ENCODE assay signal across 27 cellular contexts in genomic region chr7:38568497-38568896, GRCh38.
"Had no signal": no experiment of that assay in that cellular context is flagged by ENCODE, and none has a peak within 500 bp of the region (broad histone marks: within the 10 kb centered on the region; RNA-seq: fewer than 3 reads in every experiment).

No MANE protein-coding gene starts in this region.

- H3K36me3 ChIP-seq: colonic mucosa, esophagus squamous epithelium, gastrocnemius medialis, gastroesophageal sphincter, heart left ventricle, heart right ventricle had no signal

- H3K27me3 ChIP-seq: colonic mucosa, dorsolateral prefrontal cortex, esophagus squamous epithelium, foreskin keratinocyte, gastrocnemius medialis, gastroesophageal sphincter, heart left ventricle, heart right ventricle had no signal

- DNase-seq: colonic mucosa; cortex of kidney; dermis blood vessel endothelial cell; dorsolateral prefrontal cortex; effector CD4-positive, alpha-beta T cell; effector CD8-positive, alpha-beta T cell; effector memory CD4-positive, alpha-beta T cell; effector memory CD8-positive, alpha-beta T cell; endodermal cell; erythroblast; esophagus squamous epithelium; foreskin fibroblast; foreskin keratinocyte; foreskin melanocyte; gastrocnemius medialis; glutamatergic neuron; head of caudate nucleus; heart left ventricle; heart right ventricle had no signal

- H3K27ac ChIP-seq: colonic mucosa, coronary artery, dorsolateral prefrontal cortex, epithelial cell of prostate, esophagus squamous epithelium, foreskin keratinocyte, gastrocnemius medialis, gastroesophageal sphincter, heart left ventricle, heart right ventricle had no signal

- ATAC-seq: effector memory CD8-positive, alpha-beta T cell; esophagus mucosa; foreskin keratinocyte; gastrocnemius medialis; gastroesophageal sphincter; heart left ventricle; heart right ventricle had no signal

- H3K4me3 ChIP-seq: colonic mucosa, coronary artery, dorsolateral prefrontal cortex, esophagus squamous epithelium, gastrocnemius medialis, gastroesophageal sphincter, heart left ventricle, heart right ventricle had no signal

- H3K9me3 ChIP-seq: colonic mucosa, esophagus squamous epithelium, gastrocnemius medialis, gastroesophageal sphincter had no signal

- H3K4me1 ChIP-seq: colonic mucosa, esophagus squamous epithelium, foreskin keratinocyte, gastrocnemius medialis, gastroesophageal sphincter, heart left ventricle, heart right ventricle had no signal

- FAIRE-seq: colon, endometrium, endothelial cell of umbilical vein, frontal cortex had no signal
